In genomic region chr4:121272526-121272925, GRCh38 we compare ENCODE assay signal across 9 cellular contexts.
DNase-seq lines count a peak whose midpoint lies in the region; ATAC-seq and TF ChIP-seq lines count a peak whose summit lies in the region.
"Had no signal": no experiment of that assay in that cellular context is flagged by ENCODE, and none has a peak within 500 bp of the region (broad histone marks: within the 10 kb centered on the region; RNA-seq: fewer than 3 reads in every experiment).

No MANE protein-coding gene starts in this region.

- H3K36me3 ChIP-seq in GM23248 (ENCODE audit: low read depth) (no peaks in the 10 kb centered on the region), vagina (no peaks in the 10 kb centered on the region)

- H3K36me3 Mint-ChIP-seq in CD4-positive, alpha-beta T cell (ENCODE audit: low read depth): no peaks in the 10 kb centered on the region
- H3K36me3 Mint-ChIP-seq: activated naive CD8-positive, alpha-beta T cell had no signal

- H3K4me1 ChIP-seq in GM23248 (ENCODE audit: insufficient read depth) (peaks cover 20% of the 10 kb centered on the region), vagina (no peaks in the 10 kb centered on the region)

- H3K4me1 Mint-ChIP-seq in CD4-positive, alpha-beta T cell (ENCODE audit: low read depth): peaks cover 9% of the 10 kb centered on the region

- POLR2A ChIA-PET in CD4-positive, alpha-beta T cell (lab: Charles Lee): no interaction called here

- H3F3A ChIP-seq in GM23248 (ENCODE audit: insufficient read depth): 0 out of 2 replicates have a peak, but pooled peaks cover 9% of the 10 kb centered on the region

- TF ChIP-seq CTCF in fibroblast of villous mesenchyme (IDR thresholded peaks at IDR 0.05; ENCODE audit: insufficient read depth, low read depth, low read length) (no peak), vagina (IDR thresholded peaks at IDR 0.05) (no peak)
- no peak for TF ChIP-seq CTCF in CD4-positive, alpha-beta T cell (IDR thresholded peaks at IDR 0.05)

- H4K20me1 ChIP-seq in GM23248 (ENCODE audit: insufficient read depth): no peaks in the 10 kb centered on the region

- no peak overlapping the region for H3K4me3 Mint-ChIP-seq in CD4-positive, alpha-beta T cell
- H3K4me3 Mint-ChIP-seq: activated naive CD8-positive, alpha-beta T cell had no signal

- WGBS in GM23248 (ENCODE audit: low coverage in 1 of 2, low lambda C conversion rate in 2 of 2, missing lambda C conversion rate in 2 of 2), 2 experiments: 2 to 3% methylated on average over 2 of the region's 2 CpGs

- intact Hi-C loops in vagina (cut with DNase I): no loop called here
- intact Hi-C loops in CD4-positive, alpha-beta T cell (cut with DNase I, micrococcal nuclease): no loop called here

- H2AFZ ChIP-seq in GM23248: no peak overlapping the region

- no peak for TF ChIP-seq POLR2A in vagina (IDR thresholded peaks at IDR 0.05)

- in situ Hi-C loops in GM23248 (cut with MboI): no loop called here

- H3K9me2 ChIP-seq in GM23248 (ENCODE audit: insufficient read depth): no peaks in the 10 kb centered on the region

- H3K27me3 Mint-ChIP-seq in CD4-positive, alpha-beta T cell: no peaks in the 10 kb centered on the region

- no peak overlapping the region for H3K9ac ChIP-seq in GM23248

- H3K27ac ChIP-seq in GM23248 (no peak overlapping the region), vagina (no peak overlapping the region)
- H3K27ac ChIP-seq in CD4-positive, alpha-beta T cell (ENCODE audit: low read depth, low read length): no peak overlapping the region

- peak; percentile 89 for ATAC-seq in GM18517 (IDR thresholded peaks at IDR 0.05; ENCODE audit: unreplicated experiment)
- peak; percentile 94 for ATAC-seq in HG03565 (IDR thresholded peaks at IDR 0.05; ENCODE audit: unreplicated experiment)
- ATAC-seq in CD4-positive, alpha-beta T cell (ENCODE audit: poor library complexity): no peak

- H3K4me2 ChIP-seq in GM23248 (ENCODE audit: unreplicated experiment): peak overlapping the region; percentile 65

- H3K9me3 ChIP-seq in GM23248 (ENCODE audit: low read depth) (no peaks in the 10 kb centered on the region), vagina (no peaks in the 10 kb centered on the region)
- H3K9me3 ChIP-seq in CD4-positive, alpha-beta T cell (ENCODE audit: control insufficient read depth, low read length): no peaks in the 10 kb centered on the region

- CTCF ChIA-PET in CD4-positive, alpha-beta T cell (lab: Charles Lee): no interaction called here

- H3K27me3 ChIP-seq in GM23248 (replicated peaks; ENCODE audit: insufficient read depth) (no peaks in the 10 kb centered on the region), vagina (no peaks in the 10 kb centered on the region)
- no peaks in the 10 kb centered on the region for H3K27me3 ChIP-seq in CD4-positive, alpha-beta T cell (ENCODE audit: control insufficient read depth, insufficient read depth, low read length)

- no peaks in the 10 kb centered on the region for H3K9me3 Mint-ChIP-seq in CD4-positive, alpha-beta T cell

- H3K4me3 ChIP-seq in GM23248 (no peak overlapping the region), fibroblast of villous mesenchyme (ENCODE audit: low read depth, low read length) (no peak overlapping the region), vagina (no peak overlapping the region)

- H3K79me2 ChIP-seq in GM23248 (ENCODE audit: insufficient read depth): no peaks in the 10 kb centered on the region

- peak; percentile 65 for DNase-seq in GM23248
- DNase-seq in fibroblast of villous mesenchyme (ENCODE audit: low read depth): peak; percentile 76
- no peak for DNase-seq in vagina (ENCODE audit: extremely low spot score in 2 of 2)
- DNase-seq in NCI-H82 treated with DMSO at 0.1 percent for 48 hours (lab: John Stamatoyannopoulos, UW; ENCODE audit: unreplicated experiment): no peak
- no peak for DNase-seq in CD4-positive, alpha-beta T cell
- DNase-seq in NCI-H2081 (lab: John Stamatoyannopoulos, UW): no peak

- no peak overlapping the region for H3K27ac Mint-ChIP-seq in CD4-positive, alpha-beta T cell
- H3K27ac Mint-ChIP-seq: activated naive CD8-positive, alpha-beta T cell had no signal

Comparison
In these comparisons a context has a peak if more than half of its experiments do, and no peak if none do; other contexts are left out.
1. DNase-seq: peak in GM23248 (single experiment) and fibroblast of villous mesenchyme (single experiment); none in vagina (0 of 2), NCI-H82 treated with DMSO at 0.1 percent for 48 hours (single experiment), CD4-positive, alpha-beta T cell (0 of 10) and NCI-H2081 (0 of 2).